2 cellular contexts compared by ENCODE assay signal in genomic region chr5:31581498-31582099, GRCh38.
TF ChIP-seq lines count a peak whose summit lies in the region.

No MANE protein-coding gene starts in this region.

TF ChIP-seq in GM12878, 131 proteins besides CTCF, POLR2A, EP300 and RAD21:
- no peak for TF ChIP-seq RUNX3 (IDR thresholded peaks at IDR 0.05; ENCODE audit: low read length)
- no peak for TF ChIP-seq DPF2 (IDR thresholded peaks at IDR 0.05)
- no peak for TF ChIP-seq NR2C2 (IDR thresholded peaks at IDR 0.05; ENCODE audit: borderline replicate concordance, control insufficient read depth, insufficient read length, low read depth)
- TF ChIP-seq CHD1 (IDR thresholded peaks at IDR 0.05; ENCODE audit: low read depth, low read length), result no peak
- no peak for TF ChIP-seq REST (IDR thresholded peaks at IDR 0.05; ENCODE audit: low read depth, low read length)
- peak; percentile 53 for TF ChIP-seq ZNF384 (IDR thresholded peaks at IDR 0.05; ENCODE audit: borderline replicate concordance, low read depth, low read length)
- no peak for TF ChIP-seq NFXL1 (IDR thresholded peaks at IDR 0.05; ENCODE audit: borderline replicate concordance)
- peak; percentile 73; the same call in 1 of the 2 replicates for TF ChIP-seq SMC3 (IDR thresholded peaks at IDR 0.05; ENCODE audit: borderline replicate concordance, low read length)

TF ChIP-seq in HepG2, 621 proteins besides CTCF, POLR2A, EP300 and RAD21:
- TF ChIP-seq ZNF781 (CRISPR knock-in tag; IDR thresholded peaks at IDR 0.05; ENCODE audit: borderline replicate concordance, not compliant biosample characterization) (no peak), STAG1 (CRISPR knock-in tag; IDR thresholded peaks at IDR 0.05) (peak; percentile 66), ARID3A (IDR thresholded peaks at IDR 0.05; ENCODE audit: low read depth, low read length) (0 out of 2 replicates have a peak, but pooled peaks have one; percentile 28), SMC3 (IDR thresholded peaks at IDR 0.05; ENCODE audit: low read length) (peak; percentile 39; the same call in 1 of the 2 replicates)
